In genomic region chr14:67599698-67600561, GRCh38 we compare ENCODE assay signal across 1 cellular context.
A peak's percentile ranks its signal among the peaks of the same experiment; 100 is the strongest.
TF ChIP-seq lines count a peak whose summit lies in the region.

Gene PIGH (minus strand): TSS chr14:67600268. CDS start chr14:67600203, 65 bp downstream.

TF ChIP-seq in HCT116, 20 proteins besides CTCF, POLR2A, EP300 and RAD21 (continued from another document):
- TF ChIP-seq ZBTB33 (IDR thresholded peaks at IDR 0.05; ENCODE audit: extremely low read depth, insufficient replicate concordance, low read length) (no peak), SRF (IDR thresholded peaks at IDR 0.05; ENCODE audit: low read depth) (no peak), FOSL1 (IDR thresholded peaks at IDR 0.05; ENCODE audit: low read depth) (no peak), ZFX (IDR thresholded peaks at IDR 0.05) (peak; percentile 64), TCF7L2 (IDR thresholded peaks at IDR 0.05; ENCODE audit: borderline replicate concordance, extremely low read depth, insufficient read depth, insufficient read length) (no peak), SP1 (IDR thresholded peaks at IDR 0.05; ENCODE audit: low read depth) (no peak)
TF ChIP-seq in HCT116: peak in this region for 7.
